9 cellular contexts compared by ENCODE assay signal in the genomic region with DNA sequence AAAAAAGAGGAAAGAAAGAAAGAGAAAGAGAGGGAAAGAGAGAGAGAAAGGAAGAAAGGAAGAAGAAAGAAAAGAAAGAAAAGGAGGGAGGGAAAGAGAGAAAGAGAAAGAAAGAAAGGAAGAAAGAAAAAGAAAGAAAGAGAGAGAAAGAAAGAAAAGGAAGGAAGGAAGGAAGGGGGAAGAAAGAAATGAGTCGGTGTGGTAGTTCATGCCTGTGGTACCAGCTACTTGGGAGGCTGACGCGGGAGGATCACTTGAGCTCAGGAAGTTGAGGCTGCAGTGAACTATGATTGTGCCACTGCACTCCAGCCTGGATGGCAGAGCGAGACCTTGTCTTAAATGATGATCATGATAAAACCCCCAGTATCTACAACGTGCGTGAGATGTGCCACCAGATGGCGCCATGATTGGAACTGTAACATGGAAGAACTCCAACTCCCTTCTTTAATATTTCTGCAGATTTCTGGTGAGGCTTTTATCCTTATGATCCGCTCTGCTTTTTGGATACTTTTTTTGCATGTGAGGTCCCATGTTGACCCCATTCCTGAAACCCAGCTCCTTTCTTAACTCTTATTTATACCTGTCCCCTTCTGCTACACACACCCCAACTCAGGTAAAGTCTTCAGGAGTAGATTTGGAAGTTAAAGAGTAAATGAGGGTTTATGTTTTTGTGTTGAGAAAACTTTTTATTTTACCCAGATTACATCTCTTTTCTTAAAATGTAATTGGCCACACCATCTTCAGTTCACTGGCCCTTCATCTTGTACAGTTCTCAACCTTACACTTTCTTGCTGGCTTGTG. TPM values are rescaled to one million over a fixed set of nuclear protein-coding genes. Genes with fewer than 3 reads are reported as not detected.
DNase-seq lines count a peak whose midpoint lies in the region; ATAC-seq and TF ChIP-seq lines count a peak whose summit lies in the region.
"Had no signal": no experiment of that assay in that cellular context is flagged by ENCODE, and none has a peak within 500 bp of the region (broad histone marks: within the 10 kb centered on the region; RNA-seq: fewer than 3 reads in every experiment).

No MANE protein-coding gene starts in this region.

- H3K4me1 Mint-ChIP-seq in neural crest cell: no peaks in the 10 kb centered on the region
- H3K4me1 Mint-ChIP-seq in stimulated activated naive CD8-positive, alpha-beta T cell treated with anti-CD3 and anti-CD28 coated beads, Interleukin-15, Interleukin-2, amounts not matched to agents 100 ng/mL and 50 ng/mL, for 24 hours (ENCODE audit: low read depth): peaks cover 8% of the 10 kb centered on the region

- WGBS in esophagus squamous epithelium, 2 donors: 11 to 14% methylated on average over 8 of the region's 8 CpGs

- no peaks in the 10 kb centered on the region for H3K79me2 ChIP-seq in OCI-LY7 (ENCODE audit: insufficient read depth, low read depth, low read length)

- H3K9me3 ChIP-seq in OCI-LY7 (ENCODE audit: low read length) (no peaks in the 10 kb centered on the region), esophagus squamous epithelium (no peaks in the 10 kb centered on the region)

- TF ChIP-seq CTCF in OCI-LY7 (conservative IDR thresholded peaks at IDR 0.05; ENCODE audit: low read length) (peak; percentile 88), esophagus squamous epithelium (IDR thresholded peaks at IDR 0.05) (peak; percentile 46 to 71 (median 58)), neural crest cell (conservative IDR thresholded peaks at IDR 0.05) (peak; percentile 82)

- H3K4me3 Mint-ChIP-seq in neural crest cell: no peak overlapping the region
- H3K4me3 Mint-ChIP-seq in stimulated activated naive CD8-positive, alpha-beta T cell treated with anti-CD3 and anti-CD28 coated beads, Interleukin-15, Interleukin-2, amounts not matched to agents 100 ng/mL and 50 ng/mL, for 24 hours: peak overlapping the region; percentile 12

- no peaks in the 10 kb centered on the region for H4K20me1 ChIP-seq in OCI-LY7 (ENCODE audit: insufficient read depth, low read length)

- CTCF ChIA-PET in OCI-LY7 (lab: Charles Lee; ENCODE audit: unreplicated experiment): interaction anchor here (0.7 kb wide), 1 partner anchor 218 kb away, joined by 3 read pairs; no protein-coding TSS in a partner anchor

- peaks cover 0 to 17% (median 0%) of the 10 kb centered on the region in 4 donors for H3K27me3 ChIP-seq in esophagus squamous epithelium

- DNase-seq in EH (ENCODE audit: low read depth): peak; percentile 70
- peak; percentile 69 for DNase-seq in HT1080 (ENCODE audit: low read depth)
- peak; percentile 74 for DNase-seq in OCI-LY7 (ENCODE audit: low spot score)
- DNase-seq in activated T-cell treated with anti-CD3 and anti-CD28 coated beads for 1 hour (ENCODE audit: low read depth): peak; percentile 66
- DNase-seq in esophagus squamous epithelium (lab: John Stamatoyannopoulos, UW): peak; percentile 7
- DNase-seq in neural crest cell (ENCODE audit: low read depth, low spot score): peak; percentile 71

- H3K9me2 ChIP-seq in OCI-LY7 (ENCODE audit: insufficient read depth, low read length): no peaks in the 10 kb centered on the region

- no peak for ATAC-seq in GM19328 (IDR thresholded peaks at IDR 0.05; ENCODE audit: unreplicated experiment)

- H3K27ac Mint-ChIP-seq in neural crest cell (ENCODE audit: unreplicated experiment): no peak overlapping the region
- peak overlapping the region; percentile 14 for H3K27ac Mint-ChIP-seq in stimulated activated naive CD8-positive, alpha-beta T cell treated with anti-CD3 and anti-CD28 coated beads, Interleukin-15, Interleukin-2, amounts not matched to agents 100 ng/mL and 50 ng/mL, for 24 hours

- TF ChIP-seq POLR2A in esophagus squamous epithelium (IDR thresholded peaks at IDR 0.05): no peak

- H2AFZ ChIP-seq in OCI-LY7 (ENCODE audit: low read length): no peak overlapping the region

- intact Hi-C loops in OCI-LY7 (cut with micrococcal nuclease; ENCODE audit: unreplicated experiment): loop anchor here (2.0 kb wide), 2 partner anchors 78 to 160 kb away; no protein-coding TSS in a partner anchor
- intact Hi-C loops in esophagus squamous epithelium (cut with DNase I): no loop called here

- no peaks in the 10 kb centered on the region for H3K36me3 Mint-ChIP-seq in neural crest cell (ENCODE audit: low read depth)
- H3K36me3 Mint-ChIP-seq in stimulated activated naive CD8-positive, alpha-beta T cell treated with anti-CD3 and anti-CD28 coated beads, Interleukin-15, Interleukin-2, amounts not matched to agents 100 ng/mL and 50 ng/mL, for 24 hours (ENCODE audit: low read depth): no peaks in the 10 kb centered on the region

- H3K4me1 ChIP-seq in OCI-LY7 (ENCODE audit: insufficient read depth, low read length, poor library complexity, severe bottlenecking) (no peaks in the 10 kb centered on the region), esophagus squamous epithelium (peaks cover 0 to 6% (median 0%) of the 10 kb centered on the region in 3 donors)

- H3K4me2 ChIP-seq in OCI-LY7 (ENCODE audit: low read length): no peak overlapping the region

- H3K27ac ChIP-seq in OCI-LY7 (ENCODE audit: low read depth, low read length, poor library complexity, severe bottlenecking) (no peak overlapping the region), esophagus squamous epithelium (no peak overlapping the region)

- POLR2A ChIA-PET in OCI-LY7 (lab: Charles Lee): interaction anchor here (0.7 kb wide), 2 partner anchors 107 to 197 kb away, joined by 3 read pairs; no protein-coding TSS in a partner anchor

- H3K4me3 ChIP-seq in OCI-LY7 (ENCODE audit: low read depth, low read length, poor library complexity, severe bottlenecking) (no peak overlapping the region), esophagus squamous epithelium (no peak overlapping the region)

- peaks cover 53% of the 10 kb centered on the region for H3K27me3 Mint-ChIP-seq in neural crest cell (ENCODE audit: low read depth)
- no peaks in the 10 kb centered on the region for H3K27me3 Mint-ChIP-seq in stimulated activated naive CD8-positive, alpha-beta T cell treated with anti-CD3 and anti-CD28 coated beads, Interleukin-15, Interleukin-2, amounts not matched to agents 100 ng/mL and 50 ng/mL, for 24 hours

- no peaks in the 10 kb centered on the region for H3K36me3 ChIP-seq in OCI-LY7 (ENCODE audit: insufficient read depth, low read length)
- H3K36me3 ChIP-seq in esophagus squamous epithelium: no peaks in the 10 kb centered on the region

- BruUV-seq in OCI-LY7 (replicated peaks; lab: Mats Ljungman, UMichigan): no TSS peak

- no peaks in the 10 kb centered on the region for H3K9me3 Mint-ChIP-seq in neural crest cell
- no peaks in the 10 kb centered on the region for H3K9me3 Mint-ChIP-seq in stimulated activated naive CD8-positive, alpha-beta T cell treated with anti-CD3 and anti-CD28 coated beads, Interleukin-15, Interleukin-2, amounts not matched to agents 100 ng/mL and 50 ng/mL, for 24 hours

RNA-seq across cellular contexts. Expression of gene RNASE10, which starts 25.6 kb away (rescaled TPM):
- total RNA-seq in HT1080 (2014; rRNA removed; shearing (Covaris generic)): not detected in 2 replicates
- polyA plus RNA-seq in HT1080 (2015; cell fraction: cytosol; rRNA removed): not detected in 2 replicates
- polyA plus RNA-seq in HT1080 (2015; cell fraction: nucleus; rRNA removed): not detected in 2 replicates
- not detected in 2 replicates for total RNA-seq in OCI-LY7 (2014; rRNA removed; shearing (Covaris generic))
- total RNA-seq in OCI-LY7 (2022): 1.5 and 1.7 TPM in 2 replicates
- total RNA-seq in esophagus squamous epithelium: not detected
- total RNA-seq in neural crest cell: 0.52 and 1.2 TPM in 2 replicates

RNA-seq across cellular contexts. Expression of gene RNASE9, which starts 29.9 kb away (rescaled TPM):
- total RNA-seq in HT1080 (2014; rRNA removed; shearing (Covaris generic)): not detected in 2 replicates
- polyA plus RNA-seq in HT1080 (2015; cell fraction: cytosol; rRNA removed): not detected in 2 replicates
- not detected in 2 replicates for polyA plus RNA-seq in HT1080 (2015; cell fraction: nucleus; rRNA removed)
- not detected in 2 replicates for total RNA-seq in OCI-LY7 (2014; rRNA removed; shearing (Covaris generic))
- total RNA-seq in OCI-LY7 (2022) (not detected in 2 replicates), esophagus squamous epithelium (not detected), neural crest cell (not detected in 2 replicates)
- polyA plus RNA-seq: esophagus had no signal

RNA-seq across cellular contexts. Expression of gene RNASE11, which starts 56.8 kb away (rescaled TPM):
- not detected in 2 replicates for total RNA-seq in HT1080 (2014; rRNA removed; shearing (Covaris generic))
- polyA plus RNA-seq in HT1080 (2015; cell fraction: cytosol; rRNA removed): not detected in 2 replicates
- polyA plus RNA-seq in HT1080 (2015; cell fraction: nucleus; rRNA removed): not detected in 2 replicates
- total RNA-seq in OCI-LY7 (2014; rRNA removed; shearing (Covaris generic)): not detected in 2 replicates
- not detected in 2 replicates for total RNA-seq in OCI-LY7 (2022)
- not detected for total RNA-seq in esophagus squamous epithelium
- not detected in 2 replicates for total RNA-seq in neural crest cell
- polyA plus RNA-seq: esophagus had no signal

Comparison
In these comparisons a context has a peak if more than half of its experiments do, and no peak if none do; other contexts are left out.
1. DNase-seq: peak in every context shown above with its lines; median percentile 74 in OCI-LY7; 71 in neural crest cell; 70 in EH; 69 in HT1080; 66 in activated T-cell treated with anti-CD3 and anti-CD28 coated beads for 1 hour; 7 in esophagus squamous epithelium.